ENCODE assay signal across 22 cellular contexts in genomic region chr20:58084966-58085365, GRCh38.
DNase-seq lines count a peak whose midpoint lies in the region; ATAC-seq and TF ChIP-seq lines count a peak whose summit lies in the region.
"Had no signal": no experiment of that assay in that cellular context is flagged by ENCODE, and none has a peak within 500 bp of the region (broad histone marks: within the 10 kb centered on the region; RNA-seq: fewer than 3 reads in every experiment).

No MANE protein-coding gene starts in this region.

- 58 to 63% methylated on average over 6 of the region's 6 CpGs for WGBS in GM23248 (ENCODE audit: low coverage in 1 of 2, low lambda C conversion rate in 2 of 2, missing lambda C conversion rate in 2 of 2), 2 experiments
- WGBS in hepatocyte (ENCODE audit: low lambda C conversion rate, missing lambda C conversion rate): 77% methylated on average over 6 of the region's 6 CpGs

- TF ChIP-seq CTCF in RWPE2 (IDR thresholded peaks at IDR 0.05; ENCODE audit: poor library complexity, severe bottlenecking): no peak
- no peak for TF ChIP-seq CTCF in hepatocyte (IDR thresholded peaks at IDR 0.05; ENCODE audit: poor library complexity)

- DNase-seq in GM23248: peak; percentile 46
- no peak for DNase-seq in RWPE2 (ENCODE audit: low spot score)
- DNase-seq in hepatocyte (ENCODE audit: low spot score): peak; percentile 16
- DNase-seq in sciatic nerve (ENCODE audit: low spot score): peak; percentile 51
- DNase-seq in NCI-H2227 (lab: John Stamatoyannopoulos, UW; ENCODE audit: unreplicated experiment): no peak
- no peak for DNase-seq in SIG-M5 (lab: John Stamatoyannopoulos, UW)
- no peak for DNase-seq in NCI-H1930 (lab: John Stamatoyannopoulos, UW)
- no peak for DNase-seq in mesenteric fat pad (ENCODE audit: low spot score)
- DNase-seq: activated CD4-positive, alpha-beta T cell treated with anti-CD3 and anti-CD28 coated beads, Interleukin-2, amount 10 ng/mL, durations not matched to agents 7 days and 5 days; cerebellar nuclear complex; effector CD8-positive, alpha-beta T cell; H9; KG1; MV-4-11; NCI-H187; NCI-H226 had no signal

- H2AFZ ChIP-seq in GM23248 (no peak overlapping the region), hepatocyte (no peak overlapping the region)

- H3K9me3 ChIP-seq in GM23248 (ENCODE audit: low read depth) (no peaks in the 10 kb centered on the region), RWPE2 (ENCODE audit: severe bottlenecking) (no peaks in the 10 kb centered on the region), hepatocyte (ENCODE audit: low read depth) (no peaks in the 10 kb centered on the region)
- H3K9me3 ChIP-seq: ascending aorta had no signal

- H3K36me3 ChIP-seq in GM23248 (ENCODE audit: low read depth) (no peaks in the 10 kb centered on the region), RWPE2 (ENCODE audit: low read depth) (no peaks in the 10 kb centered on the region), hepatocyte (replicated peaks; ENCODE audit: insufficient read depth, low read depth) (no peaks in the 10 kb centered on the region)
- H3K36me3 ChIP-seq: ascending aorta had no signal

- no peak overlapping the region for H3K4me2 ChIP-seq in GM23248 (ENCODE audit: unreplicated experiment)
- H3K4me2 ChIP-seq in hepatocyte: no peak overlapping the region

- H4K20me1 ChIP-seq in GM23248 (ENCODE audit: insufficient read depth): no peaks in the 10 kb centered on the region
- H4K20me1 ChIP-seq in hepatocyte (ENCODE audit: insufficient read depth, poor library complexity, severe bottlenecking): no peaks in the 10 kb centered on the region

- peak; percentile 42; the same call in 2 of the 3 replicates for ATAC-seq in RWPE2 (ENCODE audit: low read depth)
- ATAC-seq in sciatic nerve: peak; percentile 62
- ATAC-seq: activated CD8-positive, alpha-beta memory T cell treated with anti-CD3 and anti-CD28 coated beads, Interleukin-2, amount 10 ng/mL, durations not matched to agents 7 days and 5 days; activated naive CD4-positive, alpha-beta T cell treated with anti-CD3 and anti-CD28 coated beads, Interleukin-2, amount 50 U/mL, for 72 hours; esophagus mucosa had no signal

- H3F3A ChIP-seq in GM23248 (ENCODE audit: insufficient read depth): peaks cover 18% of the 10 kb centered on the region

- H3K4me3 ChIP-seq in GM23248: no peak overlapping the region
- H3K4me3 ChIP-seq in RWPE2 (ENCODE audit: severe bottlenecking): no peak overlapping the region
- H3K4me3 ChIP-seq in hepatocyte: no peak overlapping the region
- H3K4me3 ChIP-seq: ascending aorta, SK-N-MC had no signal

- H3K4me1 ChIP-seq in GM23248 (ENCODE audit: insufficient read depth) (peaks cover 15% of the 10 kb centered on the region), RWPE2 (ENCODE audit: insufficient read depth, poor library complexity, severe bottlenecking) (peaks cover 8% of the 10 kb centered on the region), hepatocyte (ENCODE audit: insufficient read depth) (no peaks in the 10 kb centered on the region)
- H3K4me1 ChIP-seq: ascending aorta had no signal

- no peaks in the 10 kb centered on the region for H3K9me2 ChIP-seq in GM23248 (ENCODE audit: insufficient read depth)
- H3K9me2 ChIP-seq in hepatocyte (replicated peaks; ENCODE audit: insufficient read depth): no peaks in the 10 kb centered on the region

- H3K27ac ChIP-seq in GM23248 (no peak overlapping the region), RWPE2 (ENCODE audit: poor library complexity, severe bottlenecking) (no peak overlapping the region), hepatocyte (no peak overlapping the region)
- H3K27ac ChIP-seq: ascending aorta, SK-N-MC, VCaP had no signal

- H3K27me3 ChIP-seq in GM23248 (replicated peaks; ENCODE audit: insufficient read depth): no peaks in the 10 kb centered on the region
- H3K27me3 ChIP-seq in RWPE2 (ENCODE audit: insufficient read depth, poor library complexity, severe bottlenecking): no peaks in the 10 kb centered on the region
- no peaks in the 10 kb centered on the region for H3K27me3 ChIP-seq in hepatocyte
- H3K27me3 ChIP-seq: ascending aorta had no signal

- no peak overlapping the region for H3K9ac ChIP-seq in GM23248

- intact Hi-C loops in sciatic nerve (cut with DNase I): loop anchor here (10.0 kb wide), 1 partner anchor 430 kb away; no protein-coding TSS in a partner anchor

- H3K79me2 ChIP-seq in GM23248 (ENCODE audit: insufficient read depth) (no peaks in the 10 kb centered on the region), hepatocyte (no peaks in the 10 kb centered on the region)

- in situ Hi-C loops in GM23248 (cut with MboI): no loop called here

Comparison
In these comparisons a context has a peak if more than half of its experiments do, and no peak if none do; other contexts are left out.
1. DNase-seq: peak in GM23248 (single experiment), hepatocyte (single experiment) and sciatic nerve (single experiment); none in RWPE2 (single experiment), NCI-H2227 (single experiment), SIG-M5 (single experiment), NCI-H1930 (0 of 2) and mesenteric fat pad (single experiment).